Comparison of ENCODE assay signal across 8 cellular contexts in genomic region chr11:72721276-72721675, GRCh38. TPM values are rescaled to one million over a fixed set of nuclear protein-coding genes. Genes with fewer than 3 reads are reported as not detected.
A peak's percentile ranks its signal among the peaks of the same experiment; 100 is the strongest.
DNase-seq lines count a peak whose midpoint lies in the region; ATAC-seq and TF ChIP-seq lines count a peak whose summit lies in the region.
"Had no signal": no experiment of that assay in that cellular context is flagged by ENCODE, and none has a peak within 500 bp of the region (broad histone marks: within the 10 kb centered on the region; RNA-seq: fewer than 3 reads in every experiment).

No MANE protein-coding gene starts in this region.

- TF ChIP-seq CTCF in HFF-Myc (IDR thresholded peaks at IDR 0.05; ENCODE audit: low read depth, low read length, missing control alignments) = no peak

- H3K36me3 Mint-ChIP-seq in activated naive CD4-positive, alpha-beta T cell treated with anti-CD3 and anti-CD28 coated beads, Interleukin-2, amount 50 U/mL, for 72 hours = peaks cover 0 to 26% of the 10 kb centered on the region in 2 donors
- H3K36me3 Mint-ChIP-seq in stimulated activated naive B cell treated with anti-CD40 and anti-IgM and Interleukin-4, amounts not matched to agents 10 μg/mL and 1 μg/mL and 100 μg/mL, for 72 hours = peaks cover 36 to 59% of the 10 kb centered on the region in 2 donors

- H3K27ac Mint-ChIP-seq in activated naive CD4-positive, alpha-beta T cell treated with anti-CD3 and anti-CD28 coated beads, Interleukin-2, amount 50 U/mL, for 72 hours = peak overlapping the region; percentile 89 to 92
- peak overlapping the region; percentile 88 for H3K27ac Mint-ChIP-seq in stimulated activated naive B cell treated with anti-CD40 and anti-IgM and Interleukin-4, amounts not matched to agents 10 μg/mL and 1 μg/mL and 100 μg/mL, for 72 hours

- H3K9me3 Mint-ChIP-seq in activated naive CD4-positive, alpha-beta T cell treated with anti-CD3 and anti-CD28 coated beads, Interleukin-2, amount 50 U/mL, for 72 hours = no peaks in the 10 kb centered on the region
- H3K9me3 Mint-ChIP-seq in stimulated activated naive B cell treated with anti-CD40 and anti-IgM and Interleukin-4, amounts not matched to agents 10 μg/mL and 1 μg/mL and 100 μg/mL, for 72 hours = no peaks in the 10 kb centered on the region

- H3K9ac ChIP-seq in iPS-15b (ENCODE audit: low read depth, low read length) = peak overlapping the region; percentile 12

- peak overlapping the region; percentile 71 for H3K4me3 ChIP-seq in HFF-Myc (replicated peaks; ENCODE audit: low read depth, low read length)
- no peak overlapping the region for H3K4me3 ChIP-seq in iPS-15b (ENCODE audit: low read depth, low read length)

- DNase-seq in HFF-Myc (ENCODE audit: extremely low read depth, low read depth) (no peak), dermis blood vessel endothelial cell (no peak)
- DNase-seq in activated naive CD4-positive, alpha-beta T cell treated with anti-CD3 and anti-CD28 coated beads, Interleukin-2, amount 50 U/mL, for 72 hours (ENCODE audit: low spot score in 2 of 2) = no peak
- no peak for DNase-seq in stimulated activated naive B cell treated with anti-CD40 and anti-IgM and Interleukin-4, amounts not matched to agents 10 μg/mL and 1 μg/mL and 100 μg/mL, for 72 hours
- no peak for DNase-seq in stimulated activated CD4-positive, alpha-beta T cell treated with anti-CD3 and anti-CD28 coated beads, Interleukin-12 subunit alpha, Interleukin-12 subunit beta, amount 100 ng/mL, for 4 hours
- DNase-seq: NCI-H69 had no signal

- H3K4me1 ChIP-seq in iPS-15b (ENCODE audit: control insufficient read depth, insufficient read depth, low read length) = no peaks in the 10 kb centered on the region

- peaks cover 19% of the 10 kb centered on the region for H3K36me3 ChIP-seq in iPS-15b (ENCODE audit: control insufficient read depth, insufficient read depth, low read length)

- no peaks in the 10 kb centered on the region for H3K9me3 ChIP-seq in iPS-15b (ENCODE audit: control insufficient read depth, insufficient read depth, low read length)

- H3K27me3 Mint-ChIP-seq in stimulated activated naive B cell treated with anti-CD40 and anti-IgM and Interleukin-4, amounts not matched to agents 10 μg/mL and 1 μg/mL and 100 μg/mL, for 72 hours = no peaks in the 10 kb centered on the region

- H3K4me3 Mint-ChIP-seq in stimulated activated naive B cell treated with anti-CD40 and anti-IgM and Interleukin-4, amounts not matched to agents 10 μg/mL and 1 μg/mL and 100 μg/mL, for 72 hours = peak overlapping the region; percentile 89 to 92

- peaks cover 67 to 90% of the 10 kb centered on the region in 2 donors for H3K4me1 Mint-ChIP-seq in stimulated activated naive B cell treated with anti-CD40 and anti-IgM and Interleukin-4, amounts not matched to agents 10 μg/mL and 1 μg/mL and 100 μg/mL, for 72 hours

- no peak for ATAC-seq in activated naive CD4-positive, alpha-beta T cell treated with anti-CD3 and anti-CD28 coated beads, Interleukin-2, amount 50 U/mL, for 72 hours
- no peak for ATAC-seq in stimulated activated naive B cell treated with anti-CD40 and anti-IgM and Interleukin-4, amounts not matched to agents 10 μg/mL and 1 μg/mL and 100 μg/mL, for 72 hours (replicated peaks)
- no peak for ATAC-seq in HG02938 (IDR thresholded peaks at IDR 0.05; ENCODE audit: unreplicated experiment)

- no peaks in the 10 kb centered on the region for H3K27me3 ChIP-seq in iPS-15b (ENCODE audit: control insufficient read depth, insufficient read depth, low read length)

RNA-seq across cellular contexts. Expression of gene ARAP1, which starts 30.9 kb away (rescaled TPM):
- 100 to 1,000 TPM; 102 to 121 TPM for total RNA-seq in activated naive CD4-positive, alpha-beta T cell treated with anti-CD3 and anti-CD28 coated beads, Interleukin-2, amount 50 U/mL, for 72 hours
- total RNA-seq in dermis blood vessel endothelial cell = 80.0 and 127 TPM in 2 replicates

RNA-seq across cellular contexts. Expression of gene PDE2A, which starts 47.1 kb away (rescaled TPM):
- total RNA-seq in activated naive CD4-positive, alpha-beta T cell treated with anti-CD3 and anti-CD28 coated beads, Interleukin-2, amount 50 U/mL, for 72 hours = under 1 TPM; 0.68 to 0.97 TPM
- total RNA-seq in dermis blood vessel endothelial cell = 351 and 380 TPM in 2 replicates

Comparison
In these comparisons a context has a peak if more than half of its experiments do, and no peak if none do; other contexts are left out.
1. RNA of gene PDE2A, which starts 47.1 kb away (total RNA-seq): 351 to 380 TPM in dermis blood vessel endothelial cell; 0.68 to 0.97 TPM in activated naive CD4-positive, alpha-beta T cell treated with anti-CD3 and anti-CD28 coated beads, Interleukin-2, amount 50 U/mL, for 72 hours; every median in the first group is over 100 times any median in the second.